ENCODE assay signal across 10 cellular contexts in genomic region chr17:55437165-55437605, GRCh38. TPM values are rescaled to one million over a fixed set of nuclear protein-coding genes. Genes with fewer than 3 reads are reported as not detected.
DNase-seq lines count a peak whose midpoint lies in the region; ATAC-seq and TF ChIP-seq lines count a peak whose summit lies in the region.
"Had no signal": no experiment of that assay in that cellular context is flagged by ENCODE, and none has a peak within 500 bp of the region (broad histone marks: within the 10 kb centered on the region; RNA-seq: fewer than 3 reads in every experiment).

No MANE protein-coding gene starts in this region.

- no peaks in the 10 kb centered on the region for H3K9me2 ChIP-seq in GM23338 (ENCODE audit: insufficient read depth)

- no peak overlapping the region for H3K9ac ChIP-seq in HUES48 (ENCODE audit: low read depth, low read length)

- H3K4me2 ChIP-seq in GM23338, result no peak overlapping the region

- H3K9me3 ChIP-seq in HUES48 (ENCODE audit: control insufficient read depth, insufficient read depth, low read length), result no peaks in the 10 kb centered on the region

- peaks cover 19% of the 10 kb centered on the region for H3K4me1 Mint-ChIP-seq in GM23338
- H3K4me1 Mint-ChIP-seq in mesothelial cell of epicardium, result peaks cover 58% of the 10 kb centered on the region

- no peaks in the 10 kb centered on the region for H3K27me3 ChIP-seq in GM23338 (ENCODE audit: insufficient read depth)
- H3K27me3 ChIP-seq in HUES48 (ENCODE audit: control insufficient read depth, insufficient read depth, low read length), result no peaks in the 10 kb centered on the region

- peaks cover 7% of the 10 kb centered on the region; the same call in 2 of the 3 replicates for H3K9me3 Mint-ChIP-seq in GM23338
- H3K9me3 Mint-ChIP-seq in mesothelial cell of epicardium, result peaks cover 3% of the 10 kb centered on the region
- H3K9me3 Mint-ChIP-seq: nephron had no signal

- no peaks in the 10 kb centered on the region for H3K36me3 ChIP-seq in GM23338 (ENCODE audit: insufficient read depth)
- no peaks in the 10 kb centered on the region for H3K36me3 ChIP-seq in HUES48 (ENCODE audit: control insufficient read depth, insufficient read depth, low read length)

- H3K27ac ChIP-seq in GM23338 (ENCODE audit: low read depth) (0 out of 2 replicates have a peak overlapping the region, but pooled peaks have one; percentile 16), HUES48 (ENCODE audit: low read depth, low read length) (peak overlapping the region; percentile 31)
- H3K27ac ChIP-seq: VCaP had no signal

- DNase-seq in GM23338 (ENCODE audit: low spot score) (no peak), mesothelial cell of epicardium (ENCODE audit: low spot score in 2 of 2, unreplicated experiment in 2 of 2) (no peak), T1000 (lab: John Stamatoyannopoulos, UW) (no peak), epidermal melanocyte (ENCODE audit: insufficient read length, low spot score) (no peak), dermis blood vessel endothelial cell (no peak)

- H3K27me3 Mint-ChIP-seq in GM23338 (ENCODE audit: insufficient read depth, low read depth, poor library complexity) (no peaks in the 10 kb centered on the region), mesothelial cell of epicardium (ENCODE audit: low read depth) (no peaks in the 10 kb centered on the region)

- no peaks in the 10 kb centered on the region for H3F3A ChIP-seq in GM23338 (replicated peaks; ENCODE audit: low read depth)

- no peak for TF ChIP-seq CTCF in GM23338 (conservative IDR thresholded peaks at IDR 0.05; ENCODE audit: low read depth in 2 of 2)
- no peak for TF ChIP-seq CTCF in mesothelial cell of epicardium (IDR thresholded peaks at IDR 0.05; ENCODE audit: unreplicated experiment)

- no peaks in the 10 kb centered on the region for H4K20me1 ChIP-seq in GM23338 (replicated peaks; ENCODE audit: insufficient read depth)

- H3K36me3 Mint-ChIP-seq in GM23338 (ENCODE audit: low read depth) (no peaks in the 10 kb centered on the region), mesothelial cell of epicardium (no peaks in the 10 kb centered on the region)

- peaks cover 4% of the 10 kb centered on the region; the same call in 1 of the 2 replicates for H3K4me1 ChIP-seq in GM23338 (ENCODE audit: insufficient read depth)
- peaks cover 9% of the 10 kb centered on the region for H3K4me1 ChIP-seq in HUES48 (ENCODE audit: control insufficient read depth, insufficient read depth, low read length)

- no peaks in the 10 kb centered on the region for H3K79me2 ChIP-seq in GM23338 (replicated peaks; ENCODE audit: insufficient read depth)

- H3K27ac Mint-ChIP-seq in GM23338 (no peak overlapping the region), mesothelial cell of epicardium (peak overlapping the region; percentile 45)

- ATAC-seq in GM18870 (IDR thresholded peaks at IDR 0.05; ENCODE audit: unreplicated experiment) (peak; percentile 59), GM23338 (no peak)
- ATAC-seq in activated CD4-positive, CD25-positive, alpha-beta regulatory T cell treated with anti-CD3 and anti-CD28 coated beads, Interleukin-2, amount 50 U/mL, for 24 hours, result no peak

- H3K4me3 ChIP-seq in GM23338 (no peak overlapping the region), HUES48 (ENCODE audit: low read depth, low read length) (no peak overlapping the region)

- H3K4me3 Mint-ChIP-seq in GM23338 (no peak overlapping the region), mesothelial cell of epicardium (no peak overlapping the region)
- H3K4me3 Mint-ChIP-seq: nephron had no signal

- H2AFZ ChIP-seq in GM23338, result no peak overlapping the region

TF ChIP-seq in GM23338, 12 proteins besides CTCF, POLR2A, EP300 and RAD21 (continues in another document):
- no peak for TF ChIP-seq EZH2 (IDR thresholded peaks at IDR 0.05; ENCODE audit: low read depth, unreplicated experiment)
- no peak for TF ChIP-seq STAT1 (IDR thresholded peaks at IDR 0.05; ENCODE audit: unreplicated experiment)
- no peak for TF ChIP-seq EZH2phosphoT487 (IDR thresholded peaks at IDR 0.05; ENCODE audit: unreplicated experiment)
- no peak for TF ChIP-seq ZNF331 (CRISPR knock-in tag; IDR thresholded peaks at IDR 0.05; ENCODE audit: low read depth)
- TF ChIP-seq, protein P1, sequence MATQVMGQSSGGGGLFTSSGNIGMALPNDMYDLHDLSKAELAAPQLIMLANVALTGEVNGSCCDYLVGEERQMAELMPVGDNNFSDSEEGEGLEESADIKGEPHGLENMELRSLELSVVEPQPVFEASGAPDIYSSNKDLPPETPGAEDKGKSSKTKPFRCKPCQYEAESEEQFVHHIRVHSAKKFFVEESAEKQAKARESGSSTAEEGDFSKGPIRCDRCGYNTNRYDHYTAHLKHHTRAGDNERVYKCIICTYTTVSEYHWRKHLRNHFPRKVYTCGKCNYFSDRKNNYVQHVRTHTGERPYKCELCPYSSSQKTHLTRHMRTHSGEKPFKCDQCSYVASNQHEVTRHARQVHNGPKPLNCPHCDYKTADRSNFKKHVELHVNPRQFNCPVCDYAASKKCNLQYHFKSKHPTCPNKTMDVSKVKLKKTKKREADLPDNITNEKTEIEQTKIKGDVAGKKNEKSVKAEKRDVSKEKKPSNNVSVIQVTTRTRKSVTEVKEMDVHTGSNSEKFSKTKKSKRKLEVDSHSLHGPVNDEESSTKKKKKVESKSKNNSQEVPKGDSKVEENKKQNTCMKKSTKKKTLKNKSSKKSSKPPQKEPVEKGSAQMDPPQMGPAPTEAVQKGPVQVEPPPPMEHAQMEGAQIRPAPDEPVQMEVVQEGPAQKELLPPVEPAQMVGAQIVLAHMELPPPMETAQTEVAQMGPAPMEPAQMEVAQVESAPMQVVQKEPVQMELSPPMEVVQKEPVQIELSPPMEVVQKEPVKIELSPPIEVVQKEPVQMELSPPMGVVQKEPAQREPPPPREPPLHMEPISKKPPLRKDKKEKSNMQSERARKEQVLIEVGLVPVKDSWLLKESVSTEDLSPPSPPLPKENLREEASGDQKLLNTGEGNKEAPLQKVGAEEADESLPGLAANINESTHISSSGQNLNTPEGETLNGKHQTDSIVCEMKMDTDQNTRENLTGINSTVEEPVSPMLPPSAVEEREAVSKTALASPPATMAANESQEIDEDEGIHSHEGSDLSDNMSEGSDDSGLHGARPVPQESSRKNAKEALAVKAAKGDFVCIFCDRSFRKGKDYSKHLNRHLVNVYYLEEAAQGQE (IDR thresholded peaks at IDR 0.05; ENCODE audit: unreplicated experiment), result no peak
- TF ChIP-seq NANOG (IDR thresholded peaks at IDR 0.05; ENCODE audit: borderline replicate concordance), result no peak
- no peak for TF ChIP-seq JUNB (IDR thresholded peaks at IDR 0.05; ENCODE audit: unreplicated experiment)
- no peak for TF ChIP-seq POLR2AphosphoS5 (IDR thresholded peaks at IDR 0.05; ENCODE audit: low read depth)
- TF ChIP-seq, protein P2, sequence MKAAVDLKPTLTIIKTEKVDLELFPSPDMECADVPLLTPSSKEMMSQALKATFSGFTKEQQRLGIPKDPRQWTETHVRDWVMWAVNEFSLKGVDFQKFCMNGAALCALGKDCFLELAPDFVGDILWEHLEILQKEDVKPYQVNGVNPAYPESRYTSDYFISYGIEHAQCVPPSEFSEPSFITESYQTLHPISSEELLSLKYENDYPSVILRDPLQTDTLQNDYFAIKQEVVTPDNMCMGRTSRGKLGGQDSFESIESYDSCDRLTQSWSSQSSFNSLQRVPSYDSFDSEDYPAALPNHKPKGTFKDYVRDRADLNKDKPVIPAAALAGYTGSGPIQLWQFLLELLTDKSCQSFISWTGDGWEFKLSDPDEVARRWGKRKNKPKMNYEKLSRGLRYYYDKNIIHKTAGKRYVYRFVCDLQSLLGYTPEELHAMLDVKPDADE (IDR thresholded peaks at IDR 0.05), result no peak
- no peak for TF ChIP-seq ZNF114 (CRISPR knock-in tag; IDR thresholded peaks at IDR 0.05)

RNA-seq across cellular contexts. Expression of gene MMD, which starts 15.6 kb away (rescaled TPM):
- total RNA-seq in GM23338 (2014; rRNA removed; shearing (Covaris generic)), result 47.0 and 54.8 TPM in 2 replicates
- 40.0 and 46.4 TPM in 2 replicates for polyA plus RNA-seq in GM23338 (2016; fragmentation: Nextera tagmentation; extraction: Ambion mirVana)
- total RNA-seq in mesothelial cell of epicardium, result 36.6 to 42.4 TPM (median 37.6 TPM) in 3 replicates
- 11.8 and 16.2 TPM in 2 replicates for total RNA-seq in dermis blood vessel endothelial cell
